ENCODE assay signal across 21 cellular contexts in genomic region chr12:57208116-57208945, GRCh38. TPM values are rescaled to one million over a fixed set of nuclear protein-coding genes. Genes with fewer than 3 reads are reported as not detected.
A peak's percentile ranks its signal among the peaks of the same experiment; 100 is the strongest.
DNase-seq lines count a peak whose midpoint lies in the region; ATAC-seq and TF ChIP-seq lines count a peak whose summit lies in the region.
"Had no signal": no experiment of that assay in that cellular context is flagged by ENCODE, and none has a peak within 500 bp of the region (broad histone marks: within the 10 kb centered on the region; RNA-seq: fewer than 3 reads in every experiment).

No MANE protein-coding gene starts in this region.

- H3K4me1 ChIP-seq in heart right ventricle (peaks cover 10 to 34% (median 24%) of the 10 kb centered on the region in 9 donors), adipocyte (ENCODE audit: control insufficient read depth, insufficient read depth, low read length) (peaks cover 10% of the 10 kb centered on the region), thoracic aorta (ENCODE audit: control insufficient read depth in 1 of 2, low read depth in 2 of 2) (peaks cover 6 to 30% of the 10 kb centered on the region in 2 donors)

- peak overlapping the region; percentile 37 for H3K9ac ChIP-seq in adipocyte (ENCODE audit: low read length)

- peak in 6 of 8 donors; percentile 0 to 23 (median 5) for ATAC-seq in heart right ventricle
- no peak for ATAC-seq in Right ventricle myocardium inferior
- ATAC-seq in left ventricle myocardium superior, result peak; percentile 3
- ATAC-seq in thoracic aorta (ENCODE audit: insufficient number of reproducible peaks, low FRiP score, low read depth), result no peak

- no peak for DNase-seq in heart right ventricle
- no peak for DNase-seq in Right ventricle myocardium inferior (ENCODE audit: missing footprints)
- DNase-seq in adipocyte (ENCODE audit: low read depth), result no peak
- DNase-seq in left ventricle myocardium superior, result peak; percentile 35
- DNase-seq in thoracic aorta (ENCODE audit: low spot score), result no peak
- DNase-seq in T1000 (lab: John Stamatoyannopoulos, UW), result no peak
- DNase-seq in KG1 (lab: John Stamatoyannopoulos, UW), result no peak
- DNase-seq in hippocampal formation (lab: John Stamatoyannopoulos, UW), result no peak
- DNase-seq: 8988T; CD8-positive, alpha-beta memory T cell; DMS53; EL; IMR-90; Karpas-422; NCI-H1048; NCI-H1436; NCI-H2029 treated with DMSO at 0.1 percent for 48 hours; NCI-H2171; NCI-H526 had no signal

- H3K27me3 ChIP-seq in heart right ventricle (peaks cover 0 to under 1% (median 0%) of the 10 kb centered on the region in 7 donors), adipocyte (replicated peaks; ENCODE audit: control insufficient read depth, insufficient read depth, low read length) (no peaks in the 10 kb centered on the region), thoracic aorta (replicated peaks; ENCODE audit: insufficient read depth) (no peaks in the 10 kb centered on the region)

- intact Hi-C loops in heart right ventricle (cut with DNase I), result loop anchor here in 1 of 10 donors (5.0 kb wide), 1 partner anchor 34 kb away; no protein-coding TSS in a partner anchor
- intact Hi-C loops in Right ventricle myocardium inferior (cut with DNase I), result no loop called here
- intact Hi-C loops in left ventricle myocardium superior (cut with micrococcal nuclease), result no loop called here

- no peak for TF ChIP-seq CTCF in heart right ventricle (IDR thresholded peaks at IDR 0.05)
- TF ChIP-seq CTCF in thoracic aorta (IDR thresholded peaks at IDR 0.05), result no peak

- H3K4me3 ChIP-seq in heart right ventricle, result no peak overlapping the region
- no peak overlapping the region for H3K4me3 ChIP-seq in adipocyte (ENCODE audit: low read length)
- no peak overlapping the region for H3K4me3 ChIP-seq in thoracic aorta

- 82 to 85% methylated on average over 23 of the region's 23 CpGs for WGBS in heart right ventricle, 2 donors

- H3K36me3 ChIP-seq in heart right ventricle (peaks cover 0 to 99% (median 27%) of the 10 kb centered on the region in 9 donors), adipocyte (ENCODE audit: control insufficient read depth, insufficient read depth, low read length, severe bottlenecking) (peaks cover 94% of the 10 kb centered on the region), thoracic aorta (peaks cover 84% of the 10 kb centered on the region)

- H3K9me3 ChIP-seq in heart right ventricle (no peaks in the 10 kb centered on the region), adipocyte (ENCODE audit: control insufficient read depth, low read length) (no peaks in the 10 kb centered on the region), thoracic aorta (no peaks in the 10 kb centered on the region)

- H3K27ac ChIP-seq in heart right ventricle (peak overlapping the region in 9 of 10 donors; percentile 50 to 86 (median 67)), thoracic aorta (peak overlapping the region; percentile 37 to 47)
- H3K27ac ChIP-seq: HL-60 had no signal

RNA-seq across cellular contexts. Expression of gene NXPH4, which starts 8.3 kb away (rescaled TPM):
- 1 to 10 TPM in 7 of 10 donors, under 1 TPM in 3; 0.18 to 6.2 (median 2.3) TPM for total RNA-seq in heart right ventricle
- polyA plus RNA-seq in heart right ventricle, result 1 to 10 TPM in 1 of 2 donors, under 1 TPM in 1; 0.66 to 1.8 TPM
- total RNA-seq in Right ventricle myocardium inferior, result 0.60 TPM
- 1.8 TPM for total RNA-seq in left ventricle myocardium superior
- total RNA-seq in thoracic aorta, result under 1 TPM in 1 of 2 donors, not detected in 1; 0.81 TPM
- polyA plus RNA-seq: CD8-positive, alpha-beta memory T cell had no signal

RNA-seq across cellular contexts. Expression of gene SHMT2, which starts 21.2 kb away (rescaled TPM):
- total RNA-seq in heart right ventricle (10 to 100 TPM; 24.4 to 47.6 (median 27.1) TPM), Right ventricle myocardium inferior (32.8 TPM), left ventricle myocardium superior (33.4 TPM), thoracic aorta (10 to 100 TPM; 57.3 to 60.4 TPM)
- 10 to 100 TPM; 14.3 to 49.8 TPM for polyA plus RNA-seq in heart right ventricle

RNA-seq across cellular contexts. Expression of gene STAC3, which starts 42.7 kb away (rescaled TPM):
- 1 to 10 TPM in 4 of 10 donors, under 1 TPM in 6; 0.30 to 2.9 (median 0.98) TPM for total RNA-seq in heart right ventricle
- polyA plus RNA-seq in heart right ventricle, result 1 to 10 TPM in 1 of 2 donors, under 1 TPM in 1; 0.81 to 1.7 TPM
- total RNA-seq in Right ventricle myocardium inferior, result 1.2 TPM
- 1.4 TPM for total RNA-seq in left ventricle myocardium superior
- total RNA-seq in thoracic aorta, result under 1 TPM; 0.27 to 0.56 TPM
- total RNA-seq: SK-MEL-5 had no signal
- polyA plus RNA-seq: CD8-positive, alpha-beta memory T cell had no signal

Comparison
In these comparisons a context has a peak if more than half of its experiments do, and no peak if none do; other contexts are left out.
1. ATAC-seq: peak in heart right ventricle (6 of 8) and left ventricle myocardium superior (single experiment); none in Right ventricle myocardium inferior (single experiment) and thoracic aorta (single experiment).